ENCODE assay signal across 23 cellular contexts in genomic region chr4:134057356-134057755, GRCh38.
DNase-seq lines count a peak whose midpoint lies in the region; ATAC-seq, FAIRE-seq and TF ChIP-seq lines count a peak whose summit lies in the region.
"Had no signal": no experiment of that assay in that cellular context is flagged by ENCODE, and none has a peak within 500 bp of the region (broad histone marks: within the 10 kb centered on the region; RNA-seq: fewer than 3 reads in every experiment).

No MANE protein-coding gene starts in this region.

- no peak for TF ChIP-seq POLR2A in uterus (IDR thresholded peaks at IDR 0.05)

- H3K27me3 Mint-ChIP-seq in activated CD8-positive, alpha-beta T cell treated with anti-CD3 and anti-CD28 coated beads for 36 hours, result no peaks in the 10 kb centered on the region
- H3K27me3 Mint-ChIP-seq: CD4-positive, CD25-positive, alpha-beta regulatory T cell; CD8-positive, alpha-beta memory T cell had no signal

- ATAC-seq in foreskin keratinocyte, result peak; percentile 97
- ATAC-seq in activated CD8-positive, alpha-beta T cell treated with anti-CD3 and anti-CD28 coated beads for 36 hours, result no peak
- ATAC-seq: GM12878 had no signal

- no peak overlapping the region for H3K27ac Mint-ChIP-seq in activated CD8-positive, alpha-beta T cell treated with anti-CD3 and anti-CD28 coated beads for 36 hours
- H3K27ac Mint-ChIP-seq: CD4-positive, CD25-positive, alpha-beta regulatory T cell; CD8-positive, alpha-beta memory T cell had no signal

- H3K36me3 ChIP-seq in bronchial epithelial cell (ENCODE audit: control insufficient read depth, insufficient read depth, low read length) (no peaks in the 10 kb centered on the region), uterus (peaks cover 0 to 2% of the 10 kb centered on the region in 2 donors)
- H3K36me3 ChIP-seq: BE2C, HAP-1 had no signal

- H3K36me3 Mint-ChIP-seq in activated CD8-positive, alpha-beta T cell treated with anti-CD3 and anti-CD28 coated beads for 36 hours (ENCODE audit: low read depth), result no peaks in the 10 kb centered on the region
- H3K36me3 Mint-ChIP-seq: CD4-positive, CD25-positive, alpha-beta regulatory T cell; CD8-positive, alpha-beta memory T cell had no signal

- peaks cover 4% of the 10 kb centered on the region for H3K9me3 Mint-ChIP-seq in activated CD8-positive, alpha-beta T cell treated with anti-CD3 and anti-CD28 coated beads for 36 hours

- H3K27ac ChIP-seq in RWPE1, result no peak overlapping the region
- no peak overlapping the region for H3K27ac ChIP-seq in foreskin keratinocyte
- H3K27ac ChIP-seq in uterus, result no peak overlapping the region

- CTCF ChIA-PET in RWPE1 (lab: Yijun Ruan, JAX), result no interaction called here
- CTCF ChIA-PET in activated CD8-positive, alpha-beta T cell treated with anti-CD3 and anti-CD28 coated beads for 36 hours (lab: Charles Lee), result no interaction called here

- DNase-seq in HPDE6-E6E7 (ENCODE audit: extremely low spot score), result peak; percentile 6
- peak; percentile 1 for DNase-seq in RWPE1 (ENCODE audit: low spot score)
- peak; percentile 20 for DNase-seq in bronchial epithelial cell (ENCODE audit: low read depth)
- peak; percentile 84 to 90 for DNase-seq in foreskin keratinocyte
- no peak for DNase-seq in activated effector memory CD4-positive, alpha-beta T cell treated with anti-CD3 and anti-CD28 coated beads, Interleukin-2, amount 50 U/mL, for 16 hours
- no peak for DNase-seq in T-helper 2 cell
- no peak for DNase-seq in uterus
- no peak for DNase-seq in activated CD8-positive, alpha-beta T cell treated with anti-CD3 and anti-CD28 coated beads for 36 hours
- DNase-seq: ACHN; BE2C; C1 segment of cervical spinal cord; CD4-positive, CD25-positive, alpha-beta regulatory T cell; CD8-positive, alpha-beta memory T cell; COR-L47; DMS 273 treated with DMSO at 0.1 percent for 48 hours; DMS53; DND-41; EL; IMR-90 had no signal

- no peak for TF ChIP-seq CTCF in RWPE1 (conservative IDR thresholded peaks at IDR 0.05; ENCODE audit: low read depth)
- no peak for TF ChIP-seq CTCF in bronchial epithelial cell (IDR thresholded peaks at IDR 0.05; ENCODE audit: insufficient read depth, low read length, severe bottlenecking)
- TF ChIP-seq CTCF in foreskin keratinocyte (conservative IDR thresholded peaks at IDR 0.05), result no peak
- TF ChIP-seq CTCF in uterus (IDR thresholded peaks at IDR 0.05), result no peak
- TF ChIP-seq CTCF in activated CD8-positive, alpha-beta T cell treated with anti-CD3 and anti-CD28 coated beads for 36 hours (IDR thresholded peaks at IDR 0.05), result no peak

- intact Hi-C loops in uterus (cut with DNase I; ENCODE audit: low total_unique reads), result no loop called here
- intact Hi-C loops in activated CD8-positive, alpha-beta T cell treated with anti-CD3 and anti-CD28 coated beads for 36 hours (cut with micrococcal nuclease), result no loop called here

- H3K27me3 ChIP-seq in bronchial epithelial cell (ENCODE audit: control insufficient read depth, insufficient read depth, low read length) (no peaks in the 10 kb centered on the region), foreskin keratinocyte (no peaks in the 10 kb centered on the region), uterus (no peaks in the 10 kb centered on the region)
- H3K27me3 ChIP-seq: BE2C had no signal

- H3K4me3 Mint-ChIP-seq in activated CD8-positive, alpha-beta T cell treated with anti-CD3 and anti-CD28 coated beads for 36 hours, result no peak overlapping the region
- H3K4me3 Mint-ChIP-seq: CD4-positive, CD25-positive, alpha-beta regulatory T cell; CD8-positive, alpha-beta memory T cell had no signal

- POLR2A ChIA-PET in RWPE1 (lab: Yijun Ruan, JAX; ENCODE audit: low non-redundant PET), result no interaction called here
- POLR2A ChIA-PET in activated CD8-positive, alpha-beta T cell treated with anti-CD3 and anti-CD28 coated beads for 36 hours (lab: Charles Lee), result no interaction called here

- peak; percentile 28 for FAIRE-seq in bronchial epithelial cell (lab: Jason Lieb, UNC)
- FAIRE-seq: GM12878, GM19239, H1 had no signal

- H3K4me1 Mint-ChIP-seq in activated CD8-positive, alpha-beta T cell treated with anti-CD3 and anti-CD28 coated beads for 36 hours (ENCODE audit: low read depth), result no peaks in the 10 kb centered on the region
- H3K4me1 Mint-ChIP-seq: CD4-positive, CD25-positive, alpha-beta regulatory T cell; CD8-positive, alpha-beta memory T cell had no signal

- H3K4me1 ChIP-seq in foreskin keratinocyte (peaks cover 3% of the 10 kb centered on the region), uterus (no peaks in the 10 kb centered on the region)
- H3K4me1 ChIP-seq: BE2C, HAP-1 had no signal

- no peaks in the 10 kb centered on the region for H3K9me3 ChIP-seq in uterus
- H3K9me3 ChIP-seq: BE2C, HAP-1 had no signal

- H3K4me3 ChIP-seq in bronchial epithelial cell (ENCODE audit: low read depth, low read length) (no peak overlapping the region), uterus (no peak overlapping the region)
- H3K4me3 ChIP-seq: GM12878, HAP-1 had no signal

Comparison
In these comparisons a context has a peak if more than half of its experiments do, and no peak if none do; other contexts are left out.
1. DNase-seq: peak in HPDE6-E6E7 (single experiment), RWPE1 (single experiment), bronchial epithelial cell (single experiment) and foreskin keratinocyte (2 of 2); none in activated effector memory CD4-positive, alpha-beta T cell treated with anti-CD3 and anti-CD28 coated beads, Interleukin-2, amount 50 U/mL, for 16 hours (single experiment), T-helper 2 cell (0 of 5), uterus (0 of 2) and activated CD8-positive, alpha-beta T cell treated with anti-CD3 and anti-CD28 coated beads for 36 hours (single experiment).